Comparison of ENCODE assay signal across 9 cellular contexts in genomic region chr4:100907465-100908454, GRCh38.
DNase-seq lines count a peak whose midpoint lies in the region; ATAC-seq and TF ChIP-seq lines count a peak whose summit lies in the region.
"Had no signal": no experiment of that assay in that cellular context is flagged by ENCODE, and none has a peak within 500 bp of the region (broad histone marks: within the 10 kb centered on the region; RNA-seq: fewer than 3 reads in every experiment).

No MANE protein-coding gene starts in this region.

- no peaks in the 10 kb centered on the region for H3K4me1 Mint-ChIP-seq in CD14-positive monocyte

- H3K27ac Mint-ChIP-seq in CD14-positive monocyte: no peak overlapping the region

- peaks cover 0 to 1% (median 0%) of the 10 kb centered on the region in 3 donors for H3K27me3 Mint-ChIP-seq in CD14-positive monocyte (ENCODE audit: low read depth in 3 of 3)

- no peak overlapping the region for H3K4me3 ChIP-seq in breast epithelium
- no peak overlapping the region for H3K4me3 ChIP-seq in lower lobe of right lung
- no peak overlapping the region for H3K4me3 ChIP-seq in spleen

- TF ChIP-seq CTCF in CD14-positive monocyte (IDR thresholded peaks at IDR 0.05): peak; percentile 21
- peak; percentile 10 to 49 (median 36) for TF ChIP-seq CTCF in breast epithelium (IDR thresholded peaks at IDR 0.05)
- peak; percentile 24 for TF ChIP-seq CTCF in lower lobe of right lung (IDR thresholded peaks at IDR 0.05)
- peak in 3 of 11 experiments; percentile 13 to 34 (median 25) for TF ChIP-seq CTCF in spleen (IDR thresholded peaks at IDR 0.05 in 8 of 11, conservative IDR thresholded peaks at IDR 0.05 in 3 of 11)

- intact Hi-C loops in CD14-positive monocyte (cut with micrococcal nuclease) (no loop called here), breast epithelium (cut with DNase I; ENCODE audit: low total_unique reads) (no loop called here), lower lobe of right lung (cut with DNase I) (no loop called here), spleen (cut with DNase I; ENCODE audit: low total_unique reads) (no loop called here)

- H3K36me3 Mint-ChIP-seq in CD14-positive monocyte: no peaks in the 10 kb centered on the region

- DNase-seq in CD14-positive monocyte (ENCODE audit: low spot score): no peak
- DNase-seq in HT-29 (ENCODE audit: low spot score): peak; percentile 46
- peak in 1 of 2 donors; percentile 18 for DNase-seq in breast epithelium (ENCODE audit: low spot score in 2 of 2)
- DNase-seq in lower lobe of right lung: no peak
- DNase-seq in spleen: no peak
- DNase-seq in 8988T: no peak
- DNase-seq in NCI-H524 treated with DMSO at 0.1 percent for 48 hours (lab: John Stamatoyannopoulos, UW): no peak
- no peak for DNase-seq in KG1 (lab: John Stamatoyannopoulos, UW)
- DNase-seq: activated T-cell treated with anti-CD3 and anti-CD28 coated beads, Interleukin-2, amount 50 U/mL, for 4 hours had no signal

- TF ChIP-seq POLR2A in breast epithelium (IDR thresholded peaks at IDR 0.05) (no peak), spleen (IDR thresholded peaks at IDR 0.05) (no peak)

- no peaks in the 10 kb centered on the region for H3K27me3 ChIP-seq in breast epithelium
- no peaks in the 10 kb centered on the region for H3K27me3 ChIP-seq in lower lobe of right lung (ENCODE audit: low read depth)
- no peaks in the 10 kb centered on the region for H3K27me3 ChIP-seq in spleen (replicated peaks in 1 of 7)

- H3K9me3 Mint-ChIP-seq in CD14-positive monocyte: peaks cover 0 to 6% (median 0%) of the 10 kb centered on the region in 7 donors
- H3K9me3 Mint-ChIP-seq: activated T-cell treated with anti-CD3 and anti-CD28 coated beads, Interleukin-2, amount 50 U/mL, for 4 hours had no signal

- WGBS in spleen, 5 donors: 52 to 89% (median 85%) methylated on average over 3 of the region's 3 CpGs

- H3K9me3 ChIP-seq in breast epithelium: no peaks in the 10 kb centered on the region
- no peaks in the 10 kb centered on the region for H3K9me3 ChIP-seq in lower lobe of right lung
- H3K9me3 ChIP-seq in spleen: no peaks in the 10 kb centered on the region

- peak overlapping the region in 1 of 2 donors; percentile 23 for H3K27ac ChIP-seq in breast epithelium
- no peak overlapping the region for H3K27ac ChIP-seq in lower lobe of right lung
- no peak overlapping the region for H3K27ac ChIP-seq in spleen

- H3K36me3 ChIP-seq in breast epithelium: no peaks in the 10 kb centered on the region
- no peaks in the 10 kb centered on the region for H3K36me3 ChIP-seq in lower lobe of right lung
- H3K36me3 ChIP-seq in spleen: no peaks in the 10 kb centered on the region

- H3K4me1 ChIP-seq in breast epithelium (no peaks in the 10 kb centered on the region), lower lobe of right lung (no peaks in the 10 kb centered on the region), spleen (no peaks in the 10 kb centered on the region)

- no peak overlapping the region for H3K4me3 Mint-ChIP-seq in CD14-positive monocyte
- H3K4me3 Mint-ChIP-seq: activated T-cell treated with anti-CD3 and anti-CD28 coated beads, Interleukin-2, amount 50 U/mL, for 4 hours had no signal

- ATAC-seq in lower lobe of right lung: no peak
- ATAC-seq: activated T-cell treated with anti-CD3 and anti-CD28 coated beads, Interleukin-2, amount 50 U/mL, for 4 hours had no signal
